In genomic region chr4:165874799-165875371, GRCh38 we compare ENCODE assay signal across 10 cellular contexts. TPM values are rescaled to one million over a fixed set of nuclear protein-coding genes. Genes with fewer than 3 reads are reported as not detected.
DNase-seq lines count a peak whose midpoint lies in the region; ATAC-seq and TF ChIP-seq lines count a peak whose summit lies in the region.
"Had no signal": no experiment of that assay in that cellular context is flagged by ENCODE, and none has a peak within 500 bp of the region (broad histone marks: within the 10 kb centered on the region; RNA-seq: fewer than 3 reads in every experiment).

No MANE protein-coding gene starts in this region.

- peak overlapping the region; percentile 69 for H3K4me3 Mint-ChIP-seq in progenitor cell of endocrine pancreas (ENCODE audit: low read depth)
- H3K4me3 Mint-ChIP-seq: activated B cell treated with CpG ODN at 0.5 μM for 24 hours had no signal

- H3K36me3 Mint-ChIP-seq in progenitor cell of endocrine pancreas (ENCODE audit: insufficient read depth): no peaks in the 10 kb centered on the region

- DNase-seq in EL: peak; percentile 21
- DNase-seq in left cardiac atrium: peak; percentile 53
- DNase-seq in progenitor cell of endocrine pancreas (ENCODE audit: low spot score, unreplicated experiment): peak; percentile 18
- DNase-seq in activated CD4-positive, alpha-beta T cell treated with anti-CD3 and anti-CD28 coated beads for 1 hour: no peak
- DNase-seq in NCI-H524 (lab: John Stamatoyannopoulos, UW): no peak
- DNase-seq in activated CD4-positive, alpha-beta T cell treated with anti-CD3 and anti-CD28 coated beads, Interleukin-2, amount 50 U/mL, for 1 hour: no peak
- DNase-seq: activated B cell treated with CpG ODN at 0.5 μM for 24 hours had no signal

- ATAC-seq in SK-N-SH treated with all-trans-retinoic acid at 6 μM for 48 hours (peak; percentile 6; the same call in 2 of the 3 replicates), left cardiac atrium (peak; percentile 34 to 74), GM19351 (IDR thresholded peaks at IDR 0.05; ENCODE audit: unreplicated experiment) (no peak)

- peak overlapping the region; percentile 52 for H3K27ac Mint-ChIP-seq in progenitor cell of endocrine pancreas
- H3K27ac Mint-ChIP-seq: activated B cell treated with CpG ODN at 0.5 μM for 24 hours had no signal

- intact Hi-C loops in left cardiac atrium (cut with DNase I): no loop called here

- peaks cover 16% of the 10 kb centered on the region for H3K4me1 Mint-ChIP-seq in progenitor cell of endocrine pancreas (ENCODE audit: low read depth)

- peaks cover 75% of the 10 kb centered on the region for H3K27me3 Mint-ChIP-seq in progenitor cell of endocrine pancreas

- no peak for TF ChIP-seq CTCF in progenitor cell of endocrine pancreas (IDR thresholded peaks at IDR 0.05; ENCODE audit: unreplicated experiment)

- H3K9me3 Mint-ChIP-seq in progenitor cell of endocrine pancreas (ENCODE audit: low read depth): no peaks in the 10 kb centered on the region
- H3K9me3 Mint-ChIP-seq: activated B cell treated with CpG ODN at 0.5 μM for 24 hours had no signal

TF ChIP-seq in SK-N-SH treated with all-trans-retinoic acid at 6 μM for 48 hours, 23 proteins besides CTCF, POLR2A, EP300 and RAD21:
- no peak for TF ChIP-seq RARB (CRISPR knock-in tag; IDR thresholded peaks at IDR 0.05)
- TF ChIP-seq OSR1 (CRISPR knock-in tag; IDR thresholded peaks at IDR 0.05): 0 out of 2 replicates have a peak, but pooled peaks have one; percentile 35

RNA-seq across cellular contexts. Expression of gene TLL1, which starts 1.8 kb away (rescaled TPM):
- 1 to 10 TPM; 2.4 to 2.9 TPM for total RNA-seq in left cardiac atrium
- total RNA-seq in progenitor cell of endocrine pancreas: 0.16 TPM in 1 of 2 replicates, not detected in the other
- total RNA-seq: activated B cell treated with CpG ODN at 0.5 μM for 24 hours, HT-29 had no signal

Comparison
In these comparisons a context has a peak if more than half of its experiments do, and no peak if none do; other contexts are left out.
1. DNase-seq: peak in EL (single experiment), left cardiac atrium (single experiment) and progenitor cell of endocrine pancreas (single experiment); none in activated CD4-positive, alpha-beta T cell treated with anti-CD3 and anti-CD28 coated beads for 1 hour (single experiment), NCI-H524 (0 of 2) and activated CD4-positive, alpha-beta T cell treated with anti-CD3 and anti-CD28 coated beads, Interleukin-2, amount 50 U/mL, for 1 hour (single experiment).